Comparison of ENCODE assay signal across 9 cellular contexts in the genomic region with DNA sequence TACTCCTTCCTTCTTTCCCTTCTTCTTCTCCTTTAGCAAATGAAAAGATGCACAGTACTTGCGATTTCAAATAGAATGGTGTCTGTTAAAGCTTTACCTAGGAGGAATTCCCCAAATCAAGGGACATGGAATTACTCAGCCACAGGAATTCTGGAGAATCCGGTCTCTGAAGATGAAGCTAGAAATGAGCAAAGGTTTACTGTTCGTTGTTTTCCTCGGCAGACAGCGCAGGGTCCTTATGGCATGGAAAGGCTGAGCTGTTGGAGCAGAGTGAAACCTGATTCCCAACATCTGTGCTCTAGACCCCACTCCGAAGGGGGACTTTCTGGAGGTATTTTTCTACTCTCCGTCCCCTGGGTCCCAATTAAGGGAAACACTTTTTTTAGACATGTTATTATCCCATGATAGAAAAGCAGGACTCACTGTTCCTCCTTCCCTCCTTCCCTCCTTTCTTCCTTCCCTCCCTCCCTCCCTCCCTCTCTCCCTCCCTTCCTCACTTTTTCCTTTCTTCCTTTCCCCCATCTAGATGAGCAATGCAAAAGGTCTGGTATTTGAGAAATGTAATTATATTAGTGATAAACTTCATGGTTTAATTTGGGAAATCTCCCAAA. TPM values are rescaled to one million over a fixed set of nuclear protein-coding genes. Genes with fewer than 3 reads are reported as not detected.
DNase-seq lines count a peak whose midpoint lies in the region; ATAC-seq and TF ChIP-seq lines count a peak whose summit lies in the region.
"Had no signal": no experiment of that assay in that cellular context is flagged by ENCODE, and none has a peak within 500 bp of the region (broad histone marks: within the 10 kb centered on the region; RNA-seq: fewer than 3 reads in every experiment).

No MANE protein-coding gene starts in this region.

- H3K36me3 Mint-ChIP-seq in osteocyte (ENCODE audit: unreplicated experiment), result peaks cover 1% of the 10 kb centered on the region

- H3K4me3 ChIP-seq in epithelial cell of esophagus (ENCODE audit: low read length), result no peak overlapping the region
- H3K4me3 ChIP-seq: lung had no signal

- no peak for TF ChIP-seq POLR2A in GM18505 (IDR thresholded peaks at IDR 0.05; ENCODE audit: borderline replicate concordance, extremely low read depth, insufficient read depth, insufficient read length)

- H3K27ac Mint-ChIP-seq in osteocyte (ENCODE audit: unreplicated experiment), result no peak overlapping the region

- ATAC-seq in GM18505 (IDR thresholded peaks at IDR 0.05; ENCODE audit: unreplicated experiment) (no peak), HG03135 (IDR thresholded peaks at IDR 0.05; ENCODE audit: unreplicated experiment) (no peak), HG03521 (IDR thresholded peaks at IDR 0.05; ENCODE audit: unreplicated experiment) (no peak)

- TF ChIP-seq CTCF in epithelial cell of esophagus (IDR thresholded peaks at IDR 0.05; ENCODE audit: insufficient read depth, low read depth, low read length, missing control alignments), result no peak
- TF ChIP-seq CTCF in osteocyte (IDR thresholded peaks at IDR 0.05), result no peak

- H3K4me1 Mint-ChIP-seq in osteocyte (ENCODE audit: unreplicated experiment), result peaks cover 18% of the 10 kb centered on the region

- H3K27me3 Mint-ChIP-seq in osteocyte (ENCODE audit: unreplicated experiment), result peaks cover 46% of the 10 kb centered on the region

- no peaks in the 10 kb centered on the region for H3K9me3 Mint-ChIP-seq in osteocyte (ENCODE audit: unreplicated experiment)

- H3K4me3 Mint-ChIP-seq in osteocyte (ENCODE audit: unreplicated experiment), result peak overlapping the region; percentile 65

- DNase-seq in EH (ENCODE audit: low read depth) (peak; percentile 21), NCI-H446 treated with DMSO at 0.1 percent for 48 hours (lab: John Stamatoyannopoulos, UW) (peak; percentile 20), epithelial cell of esophagus (ENCODE audit: low read depth) (peak; percentile 38), osteocyte (ENCODE audit: extremely low spot score, unreplicated experiment) (no peak), T-helper 2 cell (no peak)

RNA-seq across cellular contexts. Expression of gene CDCA7, which starts 47.1 kb away (rescaled TPM):
- total RNA-seq in osteocyte, result 5.1 and 7.1 TPM in 2 replicates

Comparison
In these comparisons a context has a peak if more than half of its experiments do, and no peak if none do; other contexts are left out.
1. DNase-seq: peak in EH (single experiment), NCI-H446 treated with DMSO at 0.1 percent for 48 hours (single experiment) and epithelial cell of esophagus (single experiment); none in osteocyte (single experiment) and T-helper 2 cell (0 of 5).